8 cellular contexts compared by ENCODE assay signal in genomic region chr1:210702512-210702911, GRCh38.
"Had no signal": no experiment of that assay in that cellular context is flagged by ENCODE, and none has a peak within 500 bp of the region (broad histone marks: within the 10 kb centered on the region; RNA-seq: fewer than 3 reads in every experiment).

No MANE protein-coding gene starts in this region.

- H2AFZ ChIP-seq: GM23248 had no signal

- H3K27ac ChIP-seq: GM23248, HL-60, KMS-11 had no signal

- H3K9me3 Mint-ChIP-seq: H9, IgD-negative memory B cell had no signal

- H3K27me3 Mint-ChIP-seq: IgD-negative memory B cell had no signal

- ATAC-seq: HepG2 had no signal

- H3K4me3 ChIP-seq: GM23248 had no signal

- H3K9ac ChIP-seq: GM23248, KMS-11 had no signal

- H3K4me3 Mint-ChIP-seq: H9, IgD-negative memory B cell had no signal

- FAIRE-seq: HepG2 had no signal

- H3K4me2 ChIP-seq: KMS-11 had no signal

- DNase-seq: GM23248, H9, HCEC 1CT, KBM-7 had no signal

- H3K27ac Mint-ChIP-seq: H9 had no signal
